1 cellular context compared by ENCODE assay signal in genomic region chr1:227465256-227465655, GRCh38.
TF ChIP-seq lines count a peak whose summit lies in the region.

No MANE protein-coding gene starts in this region.

TF ChIP-seq in WTC11, 78 proteins besides CTCF, POLR2A, EP300 and RAD21 (continued from another document):
- TF ChIP-seq MLX (CRISPR knock-in tag; IDR thresholded peaks at IDR 0.05) = no peak
- TF ChIP-seq ATF2 (CRISPR knock-in tag; IDR thresholded peaks at IDR 0.05; ENCODE audit: borderline replicate concordance, low read depth) = no peak
- no peak for TF ChIP-seq ESRRA (CRISPR knock-in tag; IDR thresholded peaks at IDR 0.05; ENCODE audit: borderline replicate concordance)
- TF ChIP-seq ZNF232 (CRISPR knock-in tag; IDR thresholded peaks at IDR 0.05) = no peak
- TF ChIP-seq ZNF512 (CRISPR knock-in tag; IDR thresholded peaks at IDR 0.05; ENCODE audit: borderline replicate concordance) = no peak
- TF ChIP-seq ATF6 (CRISPR knock-in tag; IDR thresholded peaks at IDR 0.05) = no peak
- TF ChIP-seq GRHL2 (CRISPR knock-in tag; IDR thresholded peaks at IDR 0.05; ENCODE audit: insufficient replicate concordance, severe bottlenecking) = no peak
- no peak for TF ChIP-seq TCF7 (CRISPR knock-in tag; IDR thresholded peaks at IDR 0.05; ENCODE audit: low read depth)
- no peak for TF ChIP-seq USF1 (CRISPR knock-in tag; IDR thresholded peaks at IDR 0.05)
- no peak for TF ChIP-seq SP1 (CRISPR knock-in tag; conservative IDR thresholded peaks at IDR 0.05)
- TF ChIP-seq NR2C2 (CRISPR knock-in tag; IDR thresholded peaks at IDR 0.05) = no peak
